Comparison of ENCODE assay signal across 8 cellular contexts in genomic region chr1:92538048-92538412, GRCh38. TPM values are rescaled to one million over a fixed set of nuclear protein-coding genes. Genes with fewer than 3 reads are reported as not detected.
DNase-seq lines count a peak whose midpoint lies in the region; ATAC-seq and TF ChIP-seq lines count a peak whose summit lies in the region.

No MANE protein-coding gene starts in this region.

- intact Hi-C loops in psoas muscle (cut with DNase I) = no loop called here

- H3K27ac ChIP-seq in VCaP (peak overlapping the region; percentile 53), psoas muscle (no peak overlapping the region), caudate nucleus (ENCODE audit: low read depth, low read length) (no peak overlapping the region)

- H3K4me1 ChIP-seq in psoas muscle (no peaks in the 10 kb centered on the region), BE2C (no peaks in the 10 kb centered on the region)

- H3K9me3 ChIP-seq in psoas muscle (no peaks in the 10 kb centered on the region), BE2C (no peaks in the 10 kb centered on the region)

- no peak overlapping the region for H3K4me3 ChIP-seq in psoas muscle
- H3K4me3 ChIP-seq in BE2C (ENCODE audit: low read depth, low read length) = no peak overlapping the region

- peaks cover 8 to 16% of the 10 kb centered on the region in 2 donors for H3K9me3 Mint-ChIP-seq in stimulated activated naive CD8-positive, alpha-beta T cell treated with anti-CD3 and anti-CD28 coated beads, Interleukin-15, amount 100 ng/mL, for 72 hours

- ATAC-seq in HG02970 (IDR thresholded peaks at IDR 0.05; ENCODE audit: low FRiP score, unreplicated experiment) (peak; percentile 64), psoas muscle (no peak)
- peak; percentile 78 for ATAC-seq in stimulated activated naive CD8-positive, alpha-beta T cell treated with anti-CD3 and anti-CD28 coated beads, Interleukin-15, amount 100 ng/mL, for 72 hours

- 26 to 46% (median 36%) methylated on average over 2 of the region's 2 CpGs for WGBS in psoas muscle, 3 donors

- no peaks in the 10 kb centered on the region for H3K36me3 ChIP-seq in psoas muscle (ENCODE audit: insufficient read depth in 1 of 2, low read depth in 1 of 2)
- no peaks in the 10 kb centered on the region for H3K36me3 ChIP-seq in BE2C

- H3K27me3 ChIP-seq in psoas muscle (ENCODE audit: insufficient read depth in 3 of 3, low read length in 2 of 3) = no peaks in the 10 kb centered on the region
- H3K27me3 ChIP-seq in BE2C = no peaks in the 10 kb centered on the region

- peak overlapping the region; percentile 95 to 97 for H3K27ac Mint-ChIP-seq in stimulated activated naive CD8-positive, alpha-beta T cell treated with anti-CD3 and anti-CD28 coated beads, Interleukin-15, amount 100 ng/mL, for 72 hours

- DNase-seq in stimulated activated CD4-positive, alpha-beta T cell treated with anti-CD3 and anti-CD28 coated beads, Interleukin-2, amount 100 ng/mL, for 4 hours (ENCODE audit: low read depth) = peak; percentile 13
- no peak for DNase-seq in stimulated activated CD4-positive, alpha-beta T cell treated with anti-CD3 and anti-CD28 coated beads, Interleukin-2, amount 100 ng/mL, for 24 hours
- DNase-seq in stimulated activated naive CD8-positive, alpha-beta T cell treated with anti-CD3 and anti-CD28 coated beads, Interleukin-15, amount 100 ng/mL, for 72 hours = peak; percentile 41 to 42
- DNase-seq in psoas muscle = no peak
- no peak for DNase-seq in BE2C
- DNase-seq in caudate nucleus (lab: John Stamatoyannopoulos, UW) = no peak

- H3K27me3 Mint-ChIP-seq in stimulated activated naive CD8-positive, alpha-beta T cell treated with anti-CD3 and anti-CD28 coated beads, Interleukin-15, amount 100 ng/mL, for 72 hours = no peaks in the 10 kb centered on the region

- H3K4me3 Mint-ChIP-seq in stimulated activated naive CD8-positive, alpha-beta T cell treated with anti-CD3 and anti-CD28 coated beads, Interleukin-15, amount 100 ng/mL, for 72 hours = peak overlapping the region; percentile 53 to 69

- peaks cover 63% of the 10 kb centered on the region for H3K4me1 Mint-ChIP-seq in stimulated activated naive CD8-positive, alpha-beta T cell treated with anti-CD3 and anti-CD28 coated beads, Interleukin-15, amount 100 ng/mL, for 72 hours

- no peak for TF ChIP-seq CTCF in VCaP (conservative IDR thresholded peaks at IDR 0.05)
- TF ChIP-seq CTCF in psoas muscle (IDR thresholded peaks at IDR 0.05) = no peak
- no peak for TF ChIP-seq CTCF in BE2C (IDR thresholded peaks at IDR 0.05; ENCODE audit: low read depth, low read length)

RNA-seq across cellular contexts. Expression of gene GFI1, which starts 51.3 kb away (rescaled TPM):
- under 1 TPM in 3 of 4 donors, not detected in 1; 0.17 to 0.36 (median 0.20) TPM for total RNA-seq in psoas muscle
- under 1 TPM in 2 of 3 donors, not detected in 1; 0.01 to 0.05 TPM for polyA plus RNA-seq in psoas muscle
- polyA plus RNA-seq in BE2C (2012; ENCODE audit: insufficient read depth, insufficient read length, low read depth) = not detected

Comparison
In these comparisons a context has a peak if more than half of its experiments do, and no peak if none do; other contexts are left out.
1. DNase-seq: peak in stimulated activated CD4-positive, alpha-beta T cell treated with anti-CD3 and anti-CD28 coated beads, Interleukin-2, amount 100 ng/mL, for 4 hours (single experiment) and stimulated activated naive CD8-positive, alpha-beta T cell treated with anti-CD3 and anti-CD28 coated beads, Interleukin-15, amount 100 ng/mL, for 72 hours (2 of 2); none in stimulated activated CD4-positive, alpha-beta T cell treated with anti-CD3 and anti-CD28 coated beads, Interleukin-2, amount 100 ng/mL, for 24 hours (0 of 2), psoas muscle (0 of 2), BE2C (single experiment) and caudate nucleus (0 of 61).
2. ATAC-seq: peak in HG02970 (single experiment) and stimulated activated naive CD8-positive, alpha-beta T cell treated with anti-CD3 and anti-CD28 coated beads, Interleukin-15, amount 100 ng/mL, for 72 hours (single experiment); none in psoas muscle (0 of 4).